Comparison of ENCODE assay signal across 8 cellular contexts in the genomic region with DNA sequence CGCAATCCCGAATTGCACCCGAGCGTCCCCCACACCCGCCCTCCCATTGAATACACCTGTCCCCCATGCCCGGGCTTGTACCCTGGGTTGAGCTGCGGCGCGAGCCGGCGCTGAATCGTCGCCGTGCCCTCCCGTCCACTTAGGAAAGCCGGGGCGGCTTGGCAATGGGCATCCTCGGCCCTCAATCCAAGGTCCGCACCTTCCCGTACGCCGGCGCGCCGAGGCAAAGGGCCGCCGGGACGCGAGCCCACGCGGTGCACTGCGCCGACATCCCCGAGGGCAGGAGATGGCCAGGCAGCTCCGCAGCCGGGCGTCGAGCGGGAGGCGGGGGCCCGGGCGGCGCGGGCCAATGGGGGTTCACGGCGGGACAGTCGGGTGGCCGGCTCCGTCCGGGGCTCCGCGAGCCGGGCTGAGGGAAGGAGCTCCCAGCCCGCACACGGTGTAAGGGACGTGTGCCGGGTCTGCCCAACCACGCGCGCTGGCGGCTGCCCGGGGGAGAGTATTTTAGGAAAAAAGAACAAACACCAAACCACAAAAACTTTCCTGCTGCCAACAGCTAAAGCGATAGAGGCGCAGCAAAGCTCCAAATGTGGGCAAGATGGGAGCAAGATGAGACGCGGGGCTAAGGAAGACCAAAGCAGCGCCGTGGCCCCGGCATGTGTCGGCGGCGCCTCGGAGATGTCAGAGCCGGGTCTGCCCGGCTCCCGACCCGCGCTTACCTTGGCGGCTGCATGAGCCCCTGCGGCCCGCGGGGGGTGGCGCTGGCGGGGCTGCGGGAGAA. TPM values are rescaled to one million over a fixed set of nuclear protein-coding genes. Genes with fewer than 3 reads are reported as not detected.
DNase-seq lines count a peak whose midpoint lies in the region; ATAC-seq and TF ChIP-seq lines count a peak whose summit lies in the region.

No MANE protein-coding gene starts in this region.

- 0 out of 2 replicates have a peak, but pooled peaks cover 5% of the 10 kb centered on the region for H3K36me3 Mint-ChIP-seq in WTC11

- H3K27ac Mint-ChIP-seq in WTC11, result no peak overlapping the region

- ATAC-seq in HG03025 (IDR thresholded peaks at IDR 0.05; ENCODE audit: low FRiP score, unreplicated experiment) (peak; percentile 20), WTC11 (peak; percentile 46)

- no peaks in the 10 kb centered on the region for H3K36me3 ChIP-seq in fibroblast of lung (ENCODE audit: control insufficient read depth, insufficient read depth, low read length)
- H3K36me3 ChIP-seq in neutrophil, result no peaks in the 10 kb centered on the region

- H3K4me1 ChIP-seq in fibroblast of lung (ENCODE audit: control insufficient read depth, extremely low read depth, insufficient read depth, low read length) (no peaks in the 10 kb centered on the region), neutrophil (ENCODE audit: control insufficient read depth in 1 of 2, insufficient read depth in 1 of 2, low read depth in 1 of 2, low read length in 1 of 2) (peaks cover 8 to 17% of the 10 kb centered on the region in 2 experiments)

- H3K4me3 Mint-ChIP-seq in WTC11, result peak overlapping the region; percentile 82

- H3K9me3 Mint-ChIP-seq in WTC11, result no peaks in the 10 kb centered on the region

- H3K4me3 ChIP-seq in fibroblast of lung (replicated peaks in 1 of 4; ENCODE audit: control extremely low read depth in 1 of 4, insufficient read depth in 1 of 4, low read depth in 3 of 4, low read length in 4 of 4) (peak overlapping the region in 3 of 4 experiments; percentile 14 to 42 (median 27)), neutrophil (ENCODE audit: low read depth in 1 of 2, low read length in 1 of 2) (peak overlapping the region; percentile 38 to 52)

- H3K27ac ChIP-seq in fibroblast of lung (ENCODE audit: insufficient read depth, low read length) (no peak overlapping the region), neutrophil (no peak overlapping the region)

- TF ChIP-seq CTCF in WTC11 (IDR thresholded peaks at IDR 0.05) (no peak; the same call in 1 of the 2 replicates), fibroblast of lung (conservative IDR thresholded peaks at IDR 0.05 in 1 of 2, IDR thresholded peaks at IDR 0.05 in 1 of 2; ENCODE audit: low read depth in 1 of 2, low read length in 2 of 2) (no peak), neutrophil (IDR thresholded peaks at IDR 0.05) (no peak)

- H3K27me3 ChIP-seq in fibroblast of lung (ENCODE audit: control insufficient read depth, insufficient read depth, low read length) (peaks cover 30% of the 10 kb centered on the region), neutrophil (peaks cover 100% of the 10 kb centered on the region)

- no peak overlapping the region for H3K9ac ChIP-seq in fibroblast of lung (ENCODE audit: insufficient read depth, low read length)

- peaks cover 35% of the 10 kb centered on the region for H3K4me1 Mint-ChIP-seq in WTC11

- H2AFZ ChIP-seq in fibroblast of lung (ENCODE audit: low read length), result no peak overlapping the region

- H3K27me3 Mint-ChIP-seq in WTC11 (ENCODE audit: low read depth), result peaks cover 17% of the 10 kb centered on the region

- peak overlapping the region; percentile 59 for H3K4me2 ChIP-seq in fibroblast of lung (ENCODE audit: extremely low read depth, insufficient read depth, low read length)

- no peaks in the 10 kb centered on the region for H3K9me3 ChIP-seq in fibroblast of lung (ENCODE audit: control insufficient read depth, insufficient read depth, low read depth, low read length)
- no peaks in the 10 kb centered on the region for H3K9me3 ChIP-seq in neutrophil

- DNase-seq in DMS153 treated with DMSO at 0.1 percent for 48 hours (lab: John Stamatoyannopoulos, UW; ENCODE audit: unreplicated experiment) (peak; percentile 1), DMS153 (lab: John Stamatoyannopoulos, UW) (no peak), WTC11 (ENCODE audit: low spot score) (peak; percentile 58), fibroblast of lung (ENCODE audit: low read depth in 2 of 2) (peak; percentile 18 to 23), cerebellum (ENCODE audit: low spot score) (no peak), midbrain (lab: John Stamatoyannopoulos, UW) (no peak)

- H4K20me1 ChIP-seq in fibroblast of lung (ENCODE audit: control insufficient read depth, extremely low read depth, insufficient read depth, low read length), result no peaks in the 10 kb centered on the region

- CTCF ChIA-PET in WTC11 (lab: Charles Lee), result interaction anchor here (0.5 to 2.0 kb wide), 78 partner anchors 9 to 1719 kb away, joined by 3 to 53 read pairs (median 4); no protein-coding TSS in a partner anchor

- POLR2A ChIA-PET in WTC11 (lab: Charles Lee), result interaction anchor here (0.6 to 1.5 kb wide), 10 partner anchors 15 to 366 kb away, joined by 3 to 5 read pairs (median 4); no protein-coding TSS in a partner anchor

- H3K79me2 ChIP-seq in fibroblast of lung (ENCODE audit: control insufficient read depth, insufficient read depth, low read length), result no peaks in the 10 kb centered on the region

TF ChIP-seq in WTC11, 78 proteins besides CTCF, POLR2A, EP300 and RAD21 (continues in another document):
- TF ChIP-seq, protein P1, sequence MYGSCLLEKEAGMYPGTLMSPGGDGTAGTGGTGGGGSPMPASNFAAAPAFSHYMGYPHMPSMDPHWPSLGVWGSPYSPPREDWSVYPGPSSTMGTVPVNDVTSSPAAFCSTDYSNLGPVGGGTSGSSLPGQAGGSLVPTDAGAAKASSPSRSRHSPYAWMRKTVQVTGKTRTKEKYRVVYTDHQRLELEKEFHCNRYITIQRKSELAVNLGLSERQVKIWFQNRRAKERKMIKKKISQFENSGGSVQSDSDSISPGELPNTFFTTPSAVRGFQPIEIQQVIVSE (CRISPR knock-in tag; IDR thresholded peaks at IDR 0.05; ENCODE audit: borderline replicate concordance), result no peak
- TF ChIP-seq, protein P2, sequence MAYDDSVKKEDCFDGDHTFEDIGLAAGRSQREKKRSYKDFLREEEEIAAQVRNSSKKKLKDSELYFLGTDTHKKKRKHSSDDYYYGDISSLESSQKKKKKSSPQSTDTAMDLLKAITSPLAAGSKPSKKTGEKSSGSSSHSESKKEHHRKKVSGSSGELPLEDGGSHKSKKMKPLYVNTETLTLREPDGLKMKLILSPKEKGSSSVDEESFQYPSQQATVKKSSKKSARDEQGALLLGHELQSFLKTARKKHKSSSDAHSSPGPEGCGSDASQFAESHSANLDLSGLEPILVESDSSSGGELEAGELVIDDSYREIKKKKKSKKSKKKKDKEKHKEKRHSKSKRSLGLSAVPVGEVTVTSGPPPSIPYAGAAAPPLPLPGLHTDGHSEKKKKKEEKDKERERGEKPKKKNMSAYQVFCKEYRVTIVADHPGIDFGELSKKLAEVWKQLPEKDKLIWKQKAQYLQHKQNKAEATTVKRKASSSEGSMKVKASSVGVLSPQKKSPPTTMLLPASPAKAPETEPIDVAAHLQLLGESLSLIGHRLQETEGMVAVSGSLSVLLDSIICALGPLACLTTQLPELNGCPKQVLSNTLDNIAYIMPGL (CRISPR knock-in tag; IDR thresholded peaks at IDR 0.05), result peak; percentile 48; the same call in 1 of the 2 replicates
- TF ChIP-seq JUN (CRISPR knock-in tag; IDR thresholded peaks at IDR 0.05), result peak; percentile 31; the same call in 1 of the 2 replicates
- TF ChIP-seq SMAD3 (CRISPR knock-in tag; IDR thresholded peaks at IDR 0.05; ENCODE audit: borderline replicate concordance), result peak; percentile 42; the same call in 1 of the 2 replicates
- TF ChIP-seq IRF2 (CRISPR knock-in tag; IDR thresholded peaks at IDR 0.05; ENCODE audit: borderline replicate concordance, low read depth), result no peak
- TF ChIP-seq NFYB (CRISPR knock-in tag; conservative IDR thresholded peaks at IDR 0.05; ENCODE audit: low read depth), result no peak
- no peak for TF ChIP-seq CREB1 (CRISPR knock-in tag; IDR thresholded peaks at IDR 0.05)
- TF ChIP-seq IRF1 (CRISPR knock-in tag; IDR thresholded peaks at IDR 0.05), result 0 out of 2 replicates have a peak, but pooled peaks have one; percentile 13
- no peak for TF ChIP-seq JAZF1 (CRISPR knock-in tag; IDR thresholded peaks at IDR 0.05)
- no peak for TF ChIP-seq ZNF281 (CRISPR knock-in tag; IDR thresholded peaks at IDR 0.05)
- 0 out of 2 replicates have a peak, but pooled peaks have one; percentile 19 for TF ChIP-seq ZNF138 (CRISPR knock-in tag; conservative IDR thresholded peaks at IDR 0.05)

RNA-seq across cellular contexts. Expression of gene RGMA, which starts 0.6 kb away (rescaled TPM):
- total RNA-seq in WTC11 (2021) (36.9 to 47.2 TPM (median 37.7 TPM) in 3 replicates), fibroblast of lung (1.3 and 1.5 TPM in 2 replicates), cerebellum (26.3 TPM)
- polyA plus RNA-seq in fibroblast of lung, result 0.27 and 0.76 TPM in 2 replicates
- polyA plus RNA-seq in fibroblast of lung (2012), result 0.72 and 1.3 TPM in 2 replicates
- polyA minus RNA-seq in fibroblast of lung (ENCODE audit: low replicate concordance), result 0.30 and 4.1 TPM in 2 replicates

Comparison
In these comparisons a context has a peak if more than half of its experiments do, and no peak if none do; other contexts are left out.
1. DNase-seq: peak in DMS153 treated with DMSO at 0.1 percent for 48 hours (single experiment), WTC11 (single experiment) and fibroblast of lung (2 of 2); none in DMS153 (single experiment), cerebellum (single experiment) and midbrain (single experiment).
2. RNA of gene RGMA, which starts 0.6 kb away (total RNA-seq): 36.9 to 47.2 TPM in WTC11 and 26.3 TPM in cerebellum (single experiment); 1.3 to 1.5 TPM in fibroblast of lung; every median in the first group is over 10 times any median in the second.